1 cellular context compared by ENCODE assay signal in the genomic region with DNA sequence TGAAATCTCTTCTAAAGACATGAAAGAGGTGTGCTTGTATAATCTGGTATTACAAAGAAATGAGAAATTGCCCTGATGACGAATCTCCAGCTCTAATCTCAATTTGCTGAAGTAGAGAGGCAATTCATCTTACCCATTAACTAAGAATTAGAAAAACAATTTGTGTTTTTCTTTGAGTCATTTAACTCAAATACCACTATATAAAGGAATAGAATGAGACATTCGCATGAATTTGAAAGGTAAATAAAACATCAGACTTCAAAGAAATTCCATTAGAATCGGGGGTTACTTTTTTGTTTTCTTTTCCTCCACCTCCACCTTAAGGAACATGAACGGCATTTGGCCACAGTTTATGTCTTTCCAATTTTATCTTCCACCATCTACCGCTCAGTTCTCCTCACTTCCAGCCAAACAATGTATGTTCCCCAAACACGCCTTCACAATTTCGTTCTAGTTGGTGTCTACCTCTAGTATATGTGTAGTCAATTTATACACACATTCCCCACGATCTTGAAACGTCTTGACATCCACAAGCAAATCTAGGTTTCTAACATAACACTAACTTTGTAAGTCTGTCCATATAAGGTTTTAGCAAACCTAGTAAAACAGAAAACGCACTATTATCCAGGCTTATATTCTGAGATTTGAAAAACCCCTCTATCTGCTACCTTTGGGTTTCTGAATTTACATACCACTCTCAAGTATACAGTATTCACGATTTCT.
TF ChIP-seq lines count a peak whose summit lies in the region.

No MANE protein-coding gene starts in this region.

TF ChIP-seq in K562, 482 proteins besides CTCF, POLR2A, EP300 and RAD21:
- TF ChIP-seq UBTF (IDR thresholded peaks at IDR 0.05; ENCODE audit: borderline replicate concordance in 1 of 2, low read depth in 2 of 2, low read length in 2 of 2) (0 out of 4 replicates have a peak, but pooled peaks of 1 of the 2 experiments have one; percentile 61), RBM39 (optimal IDR thresholded peaks at IDR 0.05; ENCODE audit: low read depth, low read length) (no peak), FOSL1 (tag; conservative IDR thresholded peaks at IDR 0.05) (peak; percentile 55), TEAD4 (IDR thresholded peaks at IDR 0.05; ENCODE audit: low read length) (0 out of 2 replicates have a peak, but pooled peaks have one; percentile 6), TEAD4 (CRISPR knock-in tag; IDR thresholded peaks at IDR 0.05; ENCODE audit: borderline replicate concordance) (no peak), TBP (optimal IDR thresholded peaks at IDR 0.05; ENCODE audit: low read depth, low read length) (peak; percentile 22), BRD9 (IDR thresholded peaks at IDR 0.05; ENCODE audit: low read depth, partially characterized antibody) (peak; percentile 7), HINFP (tag; conservative IDR thresholded peaks at IDR 0.05; ENCODE audit: low read depth) (0 out of 2 replicates have a peak, but pooled peaks have one; percentile 21), KDM1A (IDR thresholded peaks at IDR 0.05) (0 out of 4 replicates have a peak, but pooled peaks of 1 of the 2 experiments have one; percentile 35), ARID2 (IDR thresholded peaks at IDR 0.05) (0 out of 2 replicates have a peak, but pooled peaks have one; percentile 29), NFYB (IDR thresholded peaks at IDR 0.05; ENCODE audit: extremely low read depth, insufficient read length) (no peak), ZBTB40 (IDR thresholded peaks at IDR 0.05) (peak; percentile 32; the same call in 1 of the 2 replicates), ZBTB40 (CRISPR knock-in tag; IDR thresholded peaks at IDR 0.05) (no peak), ZNF589 (CRISPR knock-in tag; IDR thresholded peaks at IDR 0.05; ENCODE audit: low read depth) (0 out of 2 replicates have a peak, but pooled peaks have one; percentile 12), ESRRA (IDR thresholded peaks at IDR 0.05; ENCODE audit: borderline replicate concordance, low read depth) (no peak), BHLHE40 (IDR thresholded peaks at IDR 0.05; ENCODE audit: low read length) (no peak), GATA2 (CRISPR knock-in tag; IDR thresholded peaks at IDR 0.05) (peak; percentile 73), PRDM10 (IDR thresholded peaks at IDR 0.05; ENCODE audit: partially characterized antibody) (peak; percentile 32), NCOA6 (IDR thresholded peaks at IDR 0.05) (no peak)
- TF ChIP-seq, protein P1, sequence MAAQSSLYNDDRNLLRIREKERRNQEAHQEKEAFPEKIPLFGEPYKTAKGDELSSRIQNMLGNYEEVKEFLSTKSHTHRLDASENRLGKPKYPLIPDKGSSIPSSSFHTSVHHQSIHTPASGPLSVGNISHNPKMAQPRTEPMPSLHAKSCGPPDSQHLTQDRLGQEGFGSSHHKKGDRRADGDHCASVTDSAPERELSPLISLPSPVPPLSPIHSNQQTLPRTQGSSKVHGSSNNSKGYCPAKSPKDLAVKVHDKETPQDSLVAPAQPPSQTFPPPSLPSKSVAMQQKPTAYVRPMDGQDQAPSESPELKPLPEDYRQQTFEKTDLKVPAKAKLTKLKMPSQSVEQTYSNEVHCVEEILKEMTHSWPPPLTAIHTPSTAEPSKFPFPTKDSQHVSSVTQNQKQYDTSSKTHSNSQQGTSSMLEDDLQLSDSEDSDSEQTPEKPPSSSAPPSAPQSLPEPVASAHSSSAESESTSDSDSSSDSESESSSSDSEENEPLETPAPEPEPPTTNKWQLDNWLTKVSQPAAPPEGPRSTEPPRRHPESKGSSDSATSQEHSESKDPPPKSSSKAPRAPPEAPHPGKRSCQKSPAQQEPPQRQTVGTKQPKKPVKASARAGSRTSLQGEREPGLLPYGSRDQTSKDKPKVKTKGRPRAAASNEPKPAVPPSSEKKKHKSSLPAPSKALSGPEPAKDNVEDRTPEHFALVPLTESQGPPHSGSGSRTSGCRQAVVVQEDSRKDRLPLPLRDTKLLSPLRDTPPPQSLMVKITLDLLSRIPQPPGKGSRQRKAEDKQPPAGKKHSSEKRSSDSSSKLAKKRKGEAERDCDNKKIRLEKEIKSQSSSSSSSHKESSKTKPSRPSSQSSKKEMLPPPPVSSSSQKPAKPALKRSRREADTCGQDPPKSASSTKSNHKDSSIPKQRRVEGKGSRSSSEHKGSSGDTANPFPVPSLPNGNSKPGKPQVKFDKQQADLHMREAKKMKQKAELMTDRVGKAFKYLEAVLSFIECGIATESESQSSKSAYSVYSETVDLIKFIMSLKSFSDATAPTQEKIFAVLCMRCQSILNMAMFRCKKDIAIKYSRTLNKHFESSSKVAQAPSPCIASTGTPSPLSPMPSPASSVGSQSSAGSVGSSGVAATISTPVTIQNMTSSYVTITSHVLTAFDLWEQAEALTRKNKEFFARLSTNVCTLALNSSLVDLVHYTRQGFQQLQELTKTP (IDR thresholded peaks at IDR 0.05; ENCODE audit: low read depth in 1 of 2, partially characterized antibody in 2 of 2) = peak in 1 of 2 experiments; percentile 17
- TF ChIP-seq, protein P2, sequence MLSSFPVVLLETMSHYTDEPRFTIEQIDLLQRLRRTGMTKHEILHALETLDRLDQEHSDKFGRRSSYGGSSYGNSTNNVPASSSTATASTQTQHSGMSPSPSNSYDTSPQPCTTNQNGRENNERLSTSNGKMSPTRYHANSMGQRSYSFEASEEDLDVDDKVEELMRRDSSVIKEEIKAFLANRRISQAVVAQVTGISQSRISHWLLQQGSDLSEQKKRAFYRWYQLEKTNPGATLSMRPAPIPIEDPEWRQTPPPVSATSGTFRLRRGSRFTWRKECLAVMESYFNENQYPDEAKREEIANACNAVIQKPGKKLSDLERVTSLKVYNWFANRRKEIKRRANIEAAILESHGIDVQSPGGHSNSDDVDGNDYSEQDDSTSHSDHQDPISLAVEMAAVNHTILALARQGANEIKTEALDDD (IDR thresholded peaks at IDR 0.05) = peak; percentile 37; the same call in 1 of the 2 replicates
